In genomic region chr11:126357055-126357962, GRCh38 we compare ENCODE assay signal across 10 cellular contexts. TPM values are rescaled to one million over a fixed set of nuclear protein-coding genes. Genes with fewer than 3 reads are reported as not detected.
DNase-seq lines count a peak whose midpoint lies in the region; ATAC-seq, FAIRE-seq and TF ChIP-seq lines count a peak whose summit lies in the region.
"Had no signal": no experiment of that assay in that cellular context is flagged by ENCODE, and none has a peak within 500 bp of the region (broad histone marks: within the 10 kb centered on the region; RNA-seq: fewer than 3 reads in every experiment).

No MANE protein-coding gene starts in this region.

- POLR2A ChIA-PET in MCF 10A (lab: Yijun Ruan, JAX): interaction anchor here (0.8 to 4.1 kb wide), 3 partner anchors 11 to 46 kb away, joined by 3 to 23 read pairs (median 11); no protein-coding TSS in a partner anchor

- intact Hi-C loops in activated naive CD4-positive, alpha-beta T cell treated with anti-CD3 and anti-CD28 coated beads for 36 hours (cut with micrococcal nuclease): loop anchor here (5.0 kb wide), 1 partner anchor 60 kb away; no protein-coding TSS in a partner anchor
- intact Hi-C loops in MCF 10A (cut with micrococcal nuclease): loop anchor here (2.0 to 10.0 kb wide), 3 partner anchors 39 to 77 kb away; no protein-coding TSS in a partner anchor
- intact Hi-C loops in upper lobe of right lung (cut with DNase I): no loop called here

- no peak overlapping the region for H3K27ac Mint-ChIP-seq in activated naive CD4-positive, alpha-beta T cell treated with anti-CD3 and anti-CD28 coated beads, Interleukin-2, amount 10 ng/mL, durations not matched to agents 7 days and 5 days
- no peak overlapping the region for H3K27ac Mint-ChIP-seq in activated naive CD4-positive, alpha-beta T cell treated with anti-CD3 and anti-CD28 coated beads for 36 hours
- H3K27ac Mint-ChIP-seq in MCF 10A (ENCODE audit: low read depth, unreplicated experiment): peak overlapping the region; percentile 49

- peak overlapping the region; percentile 70 for H3K4me3 Mint-ChIP-seq in activated naive CD4-positive, alpha-beta T cell treated with anti-CD3 and anti-CD28 coated beads, Interleukin-2, amount 10 ng/mL, durations not matched to agents 7 days and 5 days
- H3K4me3 Mint-ChIP-seq in activated naive CD4-positive, alpha-beta T cell treated with anti-CD3 and anti-CD28 coated beads for 36 hours: no peak overlapping the region
- peak overlapping the region; percentile 85 for H3K4me3 Mint-ChIP-seq in MCF 10A (ENCODE audit: unreplicated experiment)

- H3K27ac ChIP-seq in upper lobe of right lung: peak overlapping the region; percentile 83

- TF ChIP-seq CTCF in MCF 10A (IDR thresholded peaks at IDR 0.05; ENCODE audit: unreplicated experiment) (no peak), upper lobe of right lung (IDR thresholded peaks at IDR 0.05) (no peak)

- FAIRE-seq in GM12892 (lab: Jason Lieb, UNC): no peak

- peaks cover 8% of the 10 kb centered on the region for H3K36me3 Mint-ChIP-seq in activated naive CD4-positive, alpha-beta T cell treated with anti-CD3 and anti-CD28 coated beads, Interleukin-2, amount 10 ng/mL, durations not matched to agents 7 days and 5 days
- H3K36me3 Mint-ChIP-seq in activated naive CD4-positive, alpha-beta T cell treated with anti-CD3 and anti-CD28 coated beads for 36 hours (ENCODE audit: low read depth): peaks cover 7% of the 10 kb centered on the region
- peaks cover 6% of the 10 kb centered on the region for H3K36me3 Mint-ChIP-seq in MCF 10A (ENCODE audit: insufficient read depth, unreplicated experiment)

- H3K36me3 ChIP-seq in upper lobe of right lung: no peaks in the 10 kb centered on the region

- no peak for TF ChIP-seq POLR2A in GM12892 (IDR thresholded peaks at IDR 0.05; ENCODE audit: low read depth, low read length)

- ATAC-seq in upper lobe of right lung (no peak), GM19023 (IDR thresholded peaks at IDR 0.05; ENCODE audit: unreplicated experiment) (no peak)

- no peak for DNase-seq in activated naive CD4-positive, alpha-beta T cell treated with anti-CD3 and anti-CD28 coated beads, Interleukin-2, amount 10 ng/mL, durations not matched to agents 7 days and 5 days
- DNase-seq in activated naive CD4-positive, alpha-beta T cell treated with anti-CD3 and anti-CD28 coated beads for 36 hours: no peak
- DNase-seq in MCF 10A (ENCODE audit: unreplicated experiment): no peak
- DNase-seq in upper lobe of right lung: peak; percentile 62
- DNase-seq in GM12892 (ENCODE audit: insufficient read length): no peak
- DNase-seq in NCI-H345 (lab: John Stamatoyannopoulos, UW): no peak
- DNase-seq: NCI-H2171; stimulated activated naive CD4-positive, alpha-beta T cell had no signal

- BruUV-seq in MCF 10A (replicated peaks; lab: Mats Ljungman, UMichigan): TSS peak; percentile 9

- H3K4me3 ChIP-seq in mononuclear cell (ENCODE audit: low read length): peak overlapping the region; percentile 56
- H3K4me3 ChIP-seq in upper lobe of right lung: peak overlapping the region; percentile 75

- H3K27me3 ChIP-seq in mononuclear cell (ENCODE audit: insufficient read depth, low read length): no peaks in the 10 kb centered on the region
- H3K27me3 ChIP-seq in upper lobe of right lung: no peaks in the 10 kb centered on the region

- peaks cover 35% of the 10 kb centered on the region for H3K4me1 Mint-ChIP-seq in activated naive CD4-positive, alpha-beta T cell treated with anti-CD3 and anti-CD28 coated beads, Interleukin-2, amount 10 ng/mL, durations not matched to agents 7 days and 5 days
- peaks cover 28% of the 10 kb centered on the region for H3K4me1 Mint-ChIP-seq in activated naive CD4-positive, alpha-beta T cell treated with anti-CD3 and anti-CD28 coated beads for 36 hours (ENCODE audit: low read depth)
- H3K4me1 Mint-ChIP-seq in MCF 10A (ENCODE audit: insufficient read depth, unreplicated experiment): peaks cover 43% of the 10 kb centered on the region

- H3K27me3 Mint-ChIP-seq in activated naive CD4-positive, alpha-beta T cell treated with anti-CD3 and anti-CD28 coated beads, Interleukin-2, amount 10 ng/mL, durations not matched to agents 7 days and 5 days: no peaks in the 10 kb centered on the region
- no peaks in the 10 kb centered on the region for H3K27me3 Mint-ChIP-seq in activated naive CD4-positive, alpha-beta T cell treated with anti-CD3 and anti-CD28 coated beads for 36 hours (ENCODE audit: low read depth)
- no peaks in the 10 kb centered on the region for H3K27me3 Mint-ChIP-seq in MCF 10A (ENCODE audit: insufficient read depth, unreplicated experiment)

- no peaks in the 10 kb centered on the region for H3K9me3 Mint-ChIP-seq in activated naive CD4-positive, alpha-beta T cell treated with anti-CD3 and anti-CD28 coated beads, Interleukin-2, amount 10 ng/mL, durations not matched to agents 7 days and 5 days
- no peaks in the 10 kb centered on the region for H3K9me3 Mint-ChIP-seq in activated naive CD4-positive, alpha-beta T cell treated with anti-CD3 and anti-CD28 coated beads for 36 hours
- H3K9me3 Mint-ChIP-seq in MCF 10A (ENCODE audit: unreplicated experiment): no peaks in the 10 kb centered on the region

- H3K9me3 ChIP-seq in mononuclear cell (ENCODE audit: low read depth, low read length): no peaks in the 10 kb centered on the region
- H3K9me3 ChIP-seq in upper lobe of right lung: no peaks in the 10 kb centered on the region

- CTCF ChIA-PET in activated naive CD4-positive, alpha-beta T cell treated with anti-CD3 and anti-CD28 coated beads, Interleukin-2, amount 10 ng/mL, durations not matched to agents 7 days and 5 days (lab: Charles Lee): interaction anchor here (0.6 to 4.3 kb wide), 5 partner anchors 10 to 124 kb away, joined by 3 to 25 read pairs (median 4); no protein-coding TSS in a partner anchor
- CTCF ChIA-PET in activated naive CD4-positive, alpha-beta T cell treated with anti-CD3 and anti-CD28 coated beads for 36 hours (lab: Charles Lee): interaction anchor here (0.9 to 2.0 kb wide), 4 partner anchors 39 to 124 kb away, joined by 3 to 5 read pairs (median 3); no protein-coding TSS in a partner anchor
- CTCF ChIA-PET in MCF 10A (lab: Yijun Ruan, JAX): interaction anchor here (0.6 to 4.5 kb wide), 4 partner anchors 12 to 123 kb away, joined by 3 to 22 read pairs (median 8); no protein-coding TSS in a partner anchor

- H3K4me1 ChIP-seq in mononuclear cell (ENCODE audit: insufficient read depth, low read length) (peaks cover 48% of the 10 kb centered on the region), upper lobe of right lung (peaks cover 42% of the 10 kb centered on the region)

RNA-seq across cellular contexts. Expression of gene ST3GAL4, which starts 1.8 kb away (rescaled TPM):
- 1 to 10 TPM; 7.6 to 8.0 TPM for total RNA-seq in activated naive CD4-positive, alpha-beta T cell treated with anti-CD3 and anti-CD28 coated beads for 36 hours
- 12.3 and 15.3 TPM in 2 replicates for total RNA-seq in MCF 10A (2022)
- total RNA-seq in mononuclear cell: 8.2 TPM
- 39.2 TPM for total RNA-seq in upper lobe of right lung
- polyA plus RNA-seq in GM12892 (2012; ENCODE audit: missing spikeins): 4.3 TPM

RNA-seq across cellular contexts. Expression of gene DCPS, which starts 53.4 kb away (rescaled TPM):
- 10 to 100 TPM; 34.9 to 39.5 TPM for total RNA-seq in activated naive CD4-positive, alpha-beta T cell treated with anti-CD3 and anti-CD28 coated beads for 36 hours
- total RNA-seq in MCF 10A (2022) (29.6 and 33.7 TPM in 2 replicates), mononuclear cell (6.2 TPM), upper lobe of right lung (15.5 TPM)
- polyA plus RNA-seq in GM12892 (2012; ENCODE audit: missing spikeins): 41.4 TPM
